Comparison of ENCODE assay signal across 8 cellular contexts in genomic region chr14:69879175-69880047, GRCh38. TPM values are rescaled to one million over a fixed set of nuclear protein-coding genes. Genes with fewer than 3 reads are reported as not detected.
DNase-seq lines count a peak whose midpoint lies in the region; ATAC-seq and TF ChIP-seq lines count a peak whose summit lies in the region.

Gene SMOC1, plus strand, starts transcription at chr14:69879416. Its CDS starts 263 bp downstream, at chr14:69879679.

- H3K4me1 ChIP-seq in A673 (ENCODE audit: insufficient read depth, low read length, poor library complexity, severe bottlenecking) (peaks cover 5% of the 10 kb centered on the region), neuronal stem cell (ENCODE audit: control insufficient read depth in 2 of 2, insufficient read depth in 1 of 2, low read depth in 1 of 2, low read length in 2 of 2) (peaks cover 10 to 15% of the 10 kb centered on the region in 2 donors), vagina (peaks cover 5% of the 10 kb centered on the region)

- H2AK5ac ChIP-seq in neuronal stem cell (ENCODE audit: low read depth, low read length): peak within 1 kb of the TSS; percentile 91

- H3K14ac ChIP-seq in neuronal stem cell (ENCODE audit: low read length): peak within 1 kb of the TSS; percentile 100

- WGBS in neuronal stem cell (ENCODE audit: extremely low coverage in 2 of 2, insufficient read length in 2 of 2, insufficient replicate concordance in 1 of 2), 2 donors: no CpG with 5 or more reads among the region's 67 CpGs

- intact Hi-C loops in A673 (cut with micrococcal nuclease; ENCODE audit: unreplicated experiment): loop anchor here (5.0 kb wide), 1 partner anchor 148 kb away; no protein-coding TSS in a partner anchor
- intact Hi-C loops in vagina (cut with DNase I): no loop called here

- H2AFZ ChIP-seq in neuronal stem cell (ENCODE audit: low read length): peak within 1 kb of the TSS; percentile 86

- H4K8ac ChIP-seq in neuronal stem cell (ENCODE audit: low read depth, low read length): peak within 1 kb of the TSS; percentile 33

- peak within 1 kb of the TSS; percentile 93 for H4K91ac ChIP-seq in neuronal stem cell (ENCODE audit: low read depth, low read length, poor library complexity)

- TF ChIP-seq POLR2A in vagina (IDR thresholded peaks at IDR 0.05): no peak

- H3K79me1 ChIP-seq in neuronal stem cell (ENCODE audit: low read depth, low read length): peaks cover 7% of the 10 kb centered on the region

- H3K27me3 ChIP-seq in A673 (replicated peaks; ENCODE audit: insufficient read depth, low read depth, low read length, poor library complexity) (peaks cover 75% of the 10 kb centered on the region), neuronal stem cell (ENCODE audit: control insufficient read depth in 3 of 3, insufficient read depth in 3 of 3, low read depth in 1 of 3, low read length in 3 of 3) (no peaks in the 10 kb centered on the region), vagina (no peaks in the 10 kb centered on the region)

- peak within 1 kb of the TSS; percentile 35 for H3K4me3 ChIP-seq in A673 (ENCODE audit: low read depth, low read length, poor library complexity, severe bottlenecking)
- peak within 1 kb of the TSS; percentile 87 to 100 for H3K4me3 ChIP-seq in neuronal stem cell (ENCODE audit: low read length in 2 of 2)
- peak within 1 kb of the TSS; percentile 19 to 47 for H3K4me3 ChIP-seq in vagina

- H2BK12ac ChIP-seq in neuronal stem cell (ENCODE audit: low read length): peak within 1 kb of the TSS; percentile 68

- peak within 1 kb of the TSS; percentile 58 for H3K4me2 ChIP-seq in neuronal stem cell (ENCODE audit: insufficient read depth, low read length, poor library complexity, severe bottlenecking)

- H2BK120ac ChIP-seq in neuronal stem cell (ENCODE audit: low read depth, low read length): peak within 1 kb of the TSS; percentile 69

- CTCF ChIA-PET in A673 (lab: Charles Lee): no interaction called here

- peak within 1 kb of the TSS; percentile 59 for H2BK15ac ChIP-seq in neuronal stem cell (ENCODE audit: low read length)

- H3K27ac ChIP-seq in A673 (ENCODE audit: low read depth, low read length, poor library complexity, severe bottlenecking): no peak within 1 kb of the TSS
- peak within 1 kb of the TSS; percentile 84 for H3K27ac ChIP-seq in neuronal stem cell (replicated peaks; ENCODE audit: low read length)
- no peak within 1 kb of the TSS for H3K27ac ChIP-seq in vagina

- no peaks in the 10 kb centered on the region for H3K36me3 ChIP-seq in A673 (ENCODE audit: insufficient read depth, low read length, poor library complexity, severe bottlenecking)
- H3K36me3 ChIP-seq in neuronal stem cell (replicated peaks in 1 of 2; ENCODE audit: control insufficient read depth in 2 of 2, insufficient read depth in 2 of 2, low read length in 2 of 2): peaks cover 0 to 12% of the 10 kb centered on the region in 2 donors
- no peaks in the 10 kb centered on the region for H3K36me3 ChIP-seq in vagina

- peak within 1 kb of the TSS; percentile 79 for H3K4ac ChIP-seq in neuronal stem cell (ENCODE audit: low read length)

- DNase-seq in A673 (ENCODE audit: low spot score) (peak; percentile 64), SHP77 (lab: John Stamatoyannopoulos, UW) (peak; percentile 82 to 94), fibroblast of gingiva (ENCODE audit: low read depth) (peak; percentile 63), neuronal stem cell (ENCODE audit: low spot score) (peak; percentile 81), vagina (ENCODE audit: extremely low spot score in 2 of 2) (peak in 1 of 2 donors; percentile 88), activated gamma-delta T cell treated with Interleukin-2 at 50 U/mL for 16 hours (no peak), SIG-M5 (lab: John Stamatoyannopoulos, UW) (no peak)

- H3K9me3 ChIP-seq in A673 (ENCODE audit: low read depth, low read length, poor library complexity, severe bottlenecking) (no peaks in the 10 kb centered on the region), neuronal stem cell (replicated peaks in 1 of 2; ENCODE audit: control insufficient read depth in 2 of 2, insufficient read depth in 1 of 2, low read depth in 1 of 2, low read length in 2 of 2) (peaks cover 0 to 16% of the 10 kb centered on the region in 2 donors), vagina (no peaks in the 10 kb centered on the region)

- POLR2A ChIA-PET in A673 (lab: Charles Lee; ENCODE audit: low non-redundant PET): no interaction called here

- no TSS peak for BruUV-seq in A673 (replicated peaks; lab: Mats Ljungman, UMichigan)

- H3K9ac ChIP-seq in neuronal stem cell (ENCODE audit: low read depth, low read length, poor library complexity): peak within 1 kb of the TSS; percentile 100

- peak within 1 kb of the TSS; percentile 88 for H2BK5ac ChIP-seq in neuronal stem cell (ENCODE audit: low read length)

- peak; percentile 82 for ATAC-seq in HG02759 (IDR thresholded peaks at IDR 0.05; ENCODE audit: unreplicated experiment)

- TF ChIP-seq CTCF in A673 (conservative IDR thresholded peaks at IDR 0.05; ENCODE audit: low read depth, low read length) (no peak), vagina (IDR thresholded peaks at IDR 0.05) (no peak)

- H3K23ac ChIP-seq in neuronal stem cell (ENCODE audit: low read depth, low read length, poor library complexity): peak within 1 kb of the TSS; percentile 87

- peak within 1 kb of the TSS; percentile 100 for H3K18ac ChIP-seq in neuronal stem cell (ENCODE audit: low read length)

RNA-seq across cellular contexts. Expression of gene SMOC1, which starts in this region (rescaled TPM):
- total RNA-seq in A673 (2021) (not detected in 2 replicates), vagina (9.8 TPM)
- 180 TPM for polyA plus RNA-seq in neuronal stem cell (2013, experiment 1 of 2)
- polyA plus RNA-seq in neuronal stem cell (2013, experiment 2 of 2): 179 TPM

Comparison
In these comparisons a context has a peak if more than half of its experiments do, and no peak if none do; other contexts are left out.
1. RNA of gene SMOC1 (total RNA-seq): 9.8 TPM in vagina (single experiment); not detected in A673; every median in the first group is over 10 times any median in the second.
2. Peak in DNase-seq and H3K4me3 ChIP-seq in A673; RNA of the gene not detected or under 1 TPM.
3. DNase-seq: peak in SHP77 (2 of 2), fibroblast of gingiva (single experiment) and neuronal stem cell (single experiment); none in activated gamma-delta T cell treated with Interleukin-2 at 50 U/mL for 16 hours (single experiment) and SIG-M5 (single experiment).
4. H3K4me3 ChIP-seq: peak in every context shown above with its lines; median percentile 94 in neuronal stem cell; 35 in A673; 33 in vagina.